Comparison of ENCODE assay signal across 1 cellular context in genomic region chr3:193929373-193929772, GRCh38.
TF ChIP-seq lines count a peak whose summit lies in the region.

No MANE protein-coding gene starts in this region.

TF ChIP-seq in A549, 52 proteins besides CTCF, POLR2A, EP300 and RAD21 (continued from another document):
- TF ChIP-seq, protein P1, sequence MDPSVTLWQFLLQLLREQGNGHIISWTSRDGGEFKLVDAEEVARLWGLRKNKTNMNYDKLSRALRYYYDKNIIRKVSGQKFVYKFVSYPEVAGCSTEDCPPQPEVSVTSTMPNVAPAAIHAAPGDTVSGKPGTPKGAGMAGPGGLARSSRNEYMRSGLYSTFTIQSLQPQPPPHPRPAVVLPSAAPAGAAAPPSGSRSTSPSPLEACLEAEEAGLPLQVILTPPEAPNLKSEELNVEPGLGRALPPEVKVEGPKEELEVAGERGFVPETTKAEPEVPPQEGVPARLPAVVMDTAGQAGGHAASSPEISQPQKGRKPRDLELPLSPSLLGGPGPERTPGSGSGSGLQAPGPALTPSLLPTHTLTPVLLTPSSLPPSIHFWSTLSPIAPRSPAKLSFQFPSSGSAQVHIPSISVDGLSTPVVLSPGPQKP (IDR thresholded peaks at IDR 0.05; ENCODE audit: low read depth, low read length): no peak
- TF ChIP-seq HOXA7 (CRISPR knock-in tag; IDR thresholded peaks at IDR 0.05): no peak
